Comparison of ENCODE assay signal across 8 cellular contexts in the genomic region with DNA sequence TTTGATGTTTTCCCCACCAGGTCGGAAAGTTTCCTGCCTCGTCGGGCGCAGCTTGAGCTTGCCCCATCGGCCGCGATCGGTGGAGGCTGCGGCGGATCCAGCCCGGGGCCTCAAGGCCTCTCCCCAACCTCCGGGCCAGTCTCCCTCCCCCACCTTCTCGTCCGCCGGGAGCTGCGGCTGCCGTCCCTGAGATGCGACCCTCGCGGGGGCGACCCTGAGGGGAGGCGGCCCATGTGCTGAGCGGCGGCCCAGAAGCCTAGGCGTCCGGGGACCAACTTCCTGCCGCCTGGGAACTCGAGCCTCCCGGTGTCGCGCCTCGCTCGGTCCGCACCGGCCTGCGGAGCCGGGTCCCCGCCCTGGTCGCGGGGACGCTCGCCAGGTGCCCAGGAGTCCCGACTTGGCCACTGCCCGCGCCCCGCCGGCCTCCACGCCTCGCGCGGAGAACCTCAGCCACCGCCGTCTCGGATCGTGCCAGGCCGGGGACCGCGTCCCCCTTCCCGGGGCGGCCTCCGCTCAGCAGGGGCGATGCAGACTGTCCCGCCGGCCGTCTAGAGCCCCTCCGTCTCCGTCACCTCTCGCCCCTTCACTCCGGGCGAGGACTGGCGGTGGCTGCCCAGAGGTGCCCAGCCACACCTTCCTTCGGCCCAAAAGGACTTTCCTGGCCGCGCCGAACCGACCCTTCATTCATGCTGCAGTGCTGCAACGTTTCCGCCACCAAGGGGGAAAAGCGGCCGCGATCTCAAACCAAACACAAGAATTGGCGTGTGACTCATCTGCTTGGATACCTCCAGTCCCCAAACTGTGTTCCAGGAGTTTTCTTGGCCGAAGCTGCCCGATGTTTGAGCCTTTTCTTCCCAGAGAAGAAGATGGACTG.
A peak's percentile ranks its signal among the peaks of the same experiment; 100 is the strongest.
DNase-seq lines count a peak whose midpoint lies in the region; ATAC-seq and TF ChIP-seq lines count a peak whose summit lies in the region.

No MANE protein-coding gene starts in this region.

- peak overlapping the region; percentile 94 for H3K4me3 ChIP-seq in HL-60 (replicated peaks; ENCODE audit: insufficient read depth, low read length)

- no peaks in the 10 kb centered on the region for H3K27me3 ChIP-seq in HL-60 (ENCODE audit: insufficient read depth, poor library complexity, severe bottlenecking)

- H3K27ac ChIP-seq in HL-60 (replicated peaks), result peak overlapping the region; percentile 89

- peak; percentile 22 for ATAC-seq in GM19467 (IDR thresholded peaks at IDR 0.05; ENCODE audit: unreplicated experiment)

- DNase-seq in C1 segment of cervical spinal cord (lab: John Stamatoyannopoulos, UW), result peak in 8 of 14 donors; percentile 22 to 72 (median 52)
- peak in 1 of 2 experiments; percentile 44 for DNase-seq in HL-60 (ENCODE audit: low read depth in 1 of 2, low spot score in 1 of 2)
- DNase-seq in activated CD4-positive, CD25-positive, alpha-beta regulatory T cell treated with anti-CD3 and anti-CD28 coated beads, Interleukin-2, amount 50 U/mL, for 16 hours (ENCODE audit: low read depth, low spot score), result peak; percentile 5
- peak; percentile 1 for DNase-seq in central memory CD4-positive, alpha-beta T cell
- peak; percentile 72 for DNase-seq in kidney tubule cell (ENCODE audit: low spot score)
- peak; percentile 38 for DNase-seq in stimulated activated CD4-positive, alpha-beta T cell treated with anti-CD3 and anti-CD28 coated beads, Interleukin-1b, Interleukin-23, amount 100 ng/mL, for 48 hours
- DNase-seq in NK-92 treated with Interleukin-12 subunit alpha and Interleukin-12 subunit beta, amount 100 ng/mL, for 24 hours (lab: John Stamatoyannopoulos, UW), result no peak

- no peak for TF ChIP-seq CTCF in HL-60 (IDR thresholded peaks at IDR 0.05; ENCODE audit: insufficient read depth, low read length)
